Comparison of ENCODE assay signal across 12 cellular contexts in the genomic region with DNA sequence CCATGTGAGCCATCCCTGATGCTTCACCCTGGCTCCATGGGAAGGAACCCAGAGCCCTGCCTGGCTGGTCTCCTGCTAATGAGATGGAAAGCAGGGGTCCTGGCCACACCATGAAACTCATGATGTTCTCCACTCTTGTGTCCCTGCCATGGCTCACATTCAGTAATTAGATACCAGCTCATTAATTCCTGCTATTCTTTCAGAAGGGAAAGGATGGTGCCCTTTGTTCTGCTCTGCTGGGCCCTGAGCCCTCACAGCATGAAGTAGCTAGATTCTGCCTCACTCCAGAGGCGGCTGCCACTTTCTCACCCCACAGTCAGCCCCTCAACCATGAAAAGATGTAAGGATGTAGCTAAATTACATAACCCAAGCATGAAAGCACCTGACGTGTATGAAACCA. TPM values are rescaled to one million over a fixed set of nuclear protein-coding genes. Genes with fewer than 3 reads are reported as not detected.
"Had no signal": no experiment of that assay in that cellular context is flagged by ENCODE, and none has a peak within 500 bp of the region (broad histone marks: within the 10 kb centered on the region; RNA-seq: fewer than 3 reads in every experiment).

No MANE protein-coding gene starts in this region.

RNA-seq across cellular contexts. Expression of a gene that starts 42.7 kb away (rescaled TPM):
- total RNA-seq: activated CD4-positive, alpha-beta memory T cell treated with anti-CD3 and anti-CD28 coated beads, Interleukin-2, amount 10 ng/mL, durations not matched to agents 7 days and 5 days; activated CD4-positive, alpha-beta T cell treated with anti-CD3 and anti-CD28 coated beads, Interleukin-2, amount 10 ng/mL, durations not matched to agents 7 days and 5 days; activated naive CD4-positive, alpha-beta T cell treated with anti-CD3 and anti-CD28 coated beads, Interleukin-2, amount 50 U/mL, for 72 hours; activated naive CD8-positive, alpha-beta T cell treated with anti-CD3 and anti-CD28 coated beads, Interleukin-2, amount 10 ng/mL, durations not matched to agents 7 days and 5 days; activated T-cell treated with anti-CD3 and anti-CD28 coated beads, Interleukin-2, amount 50 U/mL, for 72 hours; ascending aorta; chondrocyte; dermis blood vessel endothelial cell; foreskin keratinocyte; T-helper 2 cell treated with Interferon-gamma antibody and Interleukin-4, amounts not matched to agents 100 ng/mL and 5 ng/mL, for 36 hours; WTC11 had no signal
- polyA plus RNA-seq: cardiac muscle cell, foreskin keratinocyte had no signal
